In the genomic region with DNA sequence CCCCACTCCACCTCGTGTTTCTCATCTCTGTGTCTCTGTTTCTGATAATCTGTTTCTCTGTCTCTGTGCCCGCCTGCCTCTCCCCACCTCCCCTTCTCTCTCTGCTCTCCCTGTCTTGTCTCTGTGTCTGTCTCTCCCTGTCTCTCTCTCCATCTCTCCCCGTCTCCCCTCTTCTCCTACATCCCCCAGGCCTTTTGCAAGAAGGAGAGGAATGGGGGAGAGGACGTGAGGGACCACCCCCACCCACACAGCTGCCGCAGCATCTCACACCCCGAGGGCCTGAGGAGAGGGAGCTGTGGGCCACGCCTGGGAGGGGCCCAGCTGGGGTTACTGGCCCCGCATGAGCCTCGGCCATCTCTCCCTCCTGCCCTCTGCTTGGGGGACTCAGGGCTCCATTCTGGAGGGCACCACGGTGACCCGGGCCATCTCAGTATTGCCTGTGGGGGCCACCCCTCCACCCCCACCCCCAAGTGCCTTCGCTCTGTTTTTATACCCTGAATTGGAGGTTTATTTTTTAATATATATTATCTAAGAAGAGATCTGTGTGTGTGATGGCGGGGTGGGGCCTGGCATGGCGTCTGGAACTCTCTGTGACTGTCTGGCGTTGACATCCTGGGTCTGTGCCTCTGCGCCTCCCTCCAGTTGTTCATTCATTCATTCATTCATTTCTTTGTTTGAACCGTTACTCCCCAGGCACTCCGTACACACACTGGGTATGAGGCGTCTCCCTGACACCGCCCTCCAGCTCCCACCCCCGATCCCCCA, we compare ENCODE assay signal across 1 cellular context.
A peak's percentile ranks its signal among the peaks of the same experiment; 100 is the strongest.
TF ChIP-seq lines count a peak whose summit lies in the region.

No MANE protein-coding gene starts in this region.

TF ChIP-seq in HEK293, 187 proteins besides CTCF, POLR2A, EP300 and RAD21:
- TF ChIP-seq, protein P1, sequence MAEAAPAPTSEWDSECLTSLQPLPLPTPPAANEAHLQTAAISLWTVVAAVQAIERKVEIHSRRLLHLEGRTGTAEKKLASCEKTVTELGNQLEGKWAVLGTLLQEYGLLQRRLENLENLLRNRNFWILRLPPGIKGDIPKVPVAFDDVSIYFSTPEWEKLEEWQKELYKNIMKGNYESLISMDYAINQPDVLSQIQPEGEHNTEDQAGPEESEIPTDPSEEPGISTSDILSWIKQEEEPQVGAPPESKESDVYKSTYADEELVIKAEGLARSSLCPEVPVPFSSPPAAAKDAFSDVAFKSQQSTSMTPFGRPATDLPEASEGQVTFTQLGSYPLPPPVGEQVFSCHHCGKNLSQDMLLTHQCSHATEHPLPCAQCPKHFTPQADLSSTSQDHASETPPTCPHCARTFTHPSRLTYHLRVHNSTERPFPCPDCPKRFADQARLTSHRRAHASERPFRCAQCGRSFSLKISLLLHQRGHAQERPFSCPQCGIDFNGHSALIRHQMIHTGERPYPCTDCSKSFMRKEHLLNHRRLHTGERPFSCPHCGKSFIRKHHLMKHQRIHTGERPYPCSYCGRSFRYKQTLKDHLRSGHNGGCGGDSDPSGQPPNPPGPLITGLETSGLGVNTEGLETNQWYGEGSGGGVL (tag by site-specific recombination; IDR thresholded peaks at IDR 0.05), result no peak
- TF ChIP-seq KLF8 (tag by site-specific recombination; IDR thresholded peaks at IDR 0.05) (peak; percentile 54), ZIC2 (tag by site-specific recombination; IDR thresholded peaks at IDR 0.05) (no peak), ZNF248 (tag by site-specific recombination; IDR thresholded peaks at IDR 0.05) (0 out of 2 replicates have a peak, but pooled peaks have one; percentile 49), ZFP69B (tag by site-specific recombination; IDR thresholded peaks at IDR 0.05) (0 out of 2 replicates have a peak, but pooled peaks have one; percentile 30), MEIS1 (CRISPR knock-in tag; IDR thresholded peaks at IDR 0.05; ENCODE audit: borderline replicate concordance) (no peak), ZBTB17 (tag by site-specific recombination; IDR thresholded peaks at IDR 0.05) (peak; percentile 88), ZFHX2 (tag by site-specific recombination; conservative IDR thresholded peaks at IDR 0.05) (0 out of 2 replicates have a peak, but pooled peaks have one; percentile 22), KLF1 (tag by site-specific recombination; IDR thresholded peaks at IDR 0.05) (peak; percentile 89), ZNF366 (tag by site-specific recombination; conservative IDR thresholded peaks at IDR 0.05) (peak; percentile 57; the same call in 1 of the 2 replicates), ZNF239 (tag by site-specific recombination; IDR thresholded peaks at IDR 0.05) (no peak), GFI1B (tag by site-specific recombination; IDR thresholded peaks at IDR 0.05) (no peak)
- TF ChIP-seq, protein P2, sequence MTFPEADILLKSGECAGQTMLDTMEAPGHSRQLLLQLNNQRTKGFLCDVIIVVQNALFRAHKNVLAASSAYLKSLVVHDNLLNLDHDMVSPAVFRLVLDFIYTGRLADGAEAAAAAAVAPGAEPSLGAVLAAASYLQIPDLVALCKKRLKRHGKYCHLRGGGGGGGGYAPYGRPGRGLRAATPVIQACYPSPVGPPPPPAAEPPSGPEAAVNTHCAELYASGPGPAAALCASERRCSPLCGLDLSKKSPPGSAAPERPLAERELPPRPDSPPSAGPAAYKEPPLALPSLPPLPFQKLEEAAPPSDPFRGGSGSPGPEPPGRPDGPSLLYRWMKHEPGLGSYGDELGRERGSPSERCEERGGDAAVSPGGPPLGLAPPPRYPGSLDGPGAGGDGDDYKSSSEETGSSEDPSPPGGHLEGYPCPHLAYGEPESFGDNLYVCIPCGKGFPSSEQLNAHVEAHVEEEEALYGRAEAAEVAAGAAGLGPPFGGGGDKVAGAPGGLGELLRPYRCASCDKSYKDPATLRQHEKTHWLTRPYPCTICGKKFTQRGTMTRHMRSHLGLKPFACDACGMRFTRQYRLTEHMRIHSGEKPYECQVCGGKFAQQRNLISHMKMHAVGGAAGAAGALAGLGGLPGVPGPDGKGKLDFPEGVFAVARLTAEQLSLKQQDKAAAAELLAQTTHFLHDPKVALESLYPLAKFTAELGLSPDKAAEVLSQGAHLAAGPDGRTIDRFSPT (tag by site-specific recombination; IDR thresholded peaks at IDR 0.05), result 0 out of 2 replicates have a peak, but pooled peaks have one; percentile 35
- TF ChIP-seq, protein P3, sequence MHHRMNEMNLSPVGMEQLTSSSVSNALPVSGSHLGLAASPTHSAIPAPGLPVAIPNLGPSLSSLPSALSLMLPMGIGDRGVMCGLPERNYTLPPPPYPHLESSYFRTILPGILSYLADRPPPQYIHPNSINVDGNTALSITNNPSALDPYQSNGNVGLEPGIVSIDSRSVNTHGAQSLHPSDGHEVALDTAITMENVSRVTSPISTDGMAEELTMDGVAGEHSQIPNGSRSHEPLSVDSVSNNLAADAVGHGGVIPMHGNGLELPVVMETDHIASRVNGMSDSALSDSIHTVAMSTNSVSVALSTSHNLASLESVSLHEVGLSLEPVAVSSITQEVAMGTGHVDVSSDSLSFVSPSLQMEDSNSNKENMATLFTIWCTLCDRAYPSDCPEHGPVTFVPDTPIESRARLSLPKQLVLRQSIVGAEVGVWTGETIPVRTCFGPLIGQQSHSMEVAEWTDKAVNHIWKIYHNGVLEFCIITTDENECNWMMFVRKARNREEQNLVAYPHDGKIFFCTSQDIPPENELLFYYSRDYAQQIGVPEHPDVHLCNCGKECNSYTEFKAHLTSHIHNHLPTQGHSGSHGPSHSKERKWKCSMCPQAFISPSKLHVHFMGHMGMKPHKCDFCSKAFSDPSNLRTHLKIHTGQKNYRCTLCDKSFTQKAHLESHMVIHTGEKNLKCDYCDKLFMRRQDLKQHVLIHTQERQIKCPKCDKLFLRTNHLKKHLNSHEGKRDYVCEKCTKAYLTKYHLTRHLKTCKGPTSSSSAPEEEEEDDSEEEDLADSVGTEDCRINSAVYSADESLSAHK (tag by site-specific recombination; IDR thresholded peaks at IDR 0.05), result 0 out of 2 replicates have a peak, but pooled peaks have one; percentile 17
- TF ChIP-seq, protein P4, sequence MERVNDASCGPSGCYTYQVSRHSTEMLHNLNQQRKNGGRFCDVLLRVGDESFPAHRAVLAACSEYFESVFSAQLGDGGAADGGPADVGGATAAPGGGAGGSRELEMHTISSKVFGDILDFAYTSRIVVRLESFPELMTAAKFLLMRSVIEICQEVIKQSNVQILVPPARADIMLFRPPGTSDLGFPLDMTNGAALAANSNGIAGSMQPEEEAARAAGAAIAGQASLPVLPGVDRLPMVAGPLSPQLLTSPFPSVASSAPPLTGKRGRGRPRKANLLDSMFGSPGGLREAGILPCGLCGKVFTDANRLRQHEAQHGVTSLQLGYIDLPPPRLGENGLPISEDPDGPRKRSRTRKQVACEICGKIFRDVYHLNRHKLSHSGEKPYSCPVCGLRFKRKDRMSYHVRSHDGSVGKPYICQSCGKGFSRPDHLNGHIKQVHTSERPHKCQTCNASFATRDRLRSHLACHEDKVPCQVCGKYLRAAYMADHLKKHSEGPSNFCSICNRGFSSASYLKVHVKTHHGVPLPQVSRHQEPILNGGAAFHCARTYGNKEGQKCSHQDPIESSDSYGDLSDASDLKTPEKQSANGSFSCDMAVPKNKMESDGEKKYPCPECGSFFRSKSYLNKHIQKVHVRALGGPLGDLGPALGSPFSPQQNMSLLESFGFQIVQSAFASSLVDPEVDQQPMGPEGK (tag by site-specific recombination; IDR thresholded peaks at IDR 0.05), result peak; percentile 56
- TF ChIP-seq, protein P5, sequence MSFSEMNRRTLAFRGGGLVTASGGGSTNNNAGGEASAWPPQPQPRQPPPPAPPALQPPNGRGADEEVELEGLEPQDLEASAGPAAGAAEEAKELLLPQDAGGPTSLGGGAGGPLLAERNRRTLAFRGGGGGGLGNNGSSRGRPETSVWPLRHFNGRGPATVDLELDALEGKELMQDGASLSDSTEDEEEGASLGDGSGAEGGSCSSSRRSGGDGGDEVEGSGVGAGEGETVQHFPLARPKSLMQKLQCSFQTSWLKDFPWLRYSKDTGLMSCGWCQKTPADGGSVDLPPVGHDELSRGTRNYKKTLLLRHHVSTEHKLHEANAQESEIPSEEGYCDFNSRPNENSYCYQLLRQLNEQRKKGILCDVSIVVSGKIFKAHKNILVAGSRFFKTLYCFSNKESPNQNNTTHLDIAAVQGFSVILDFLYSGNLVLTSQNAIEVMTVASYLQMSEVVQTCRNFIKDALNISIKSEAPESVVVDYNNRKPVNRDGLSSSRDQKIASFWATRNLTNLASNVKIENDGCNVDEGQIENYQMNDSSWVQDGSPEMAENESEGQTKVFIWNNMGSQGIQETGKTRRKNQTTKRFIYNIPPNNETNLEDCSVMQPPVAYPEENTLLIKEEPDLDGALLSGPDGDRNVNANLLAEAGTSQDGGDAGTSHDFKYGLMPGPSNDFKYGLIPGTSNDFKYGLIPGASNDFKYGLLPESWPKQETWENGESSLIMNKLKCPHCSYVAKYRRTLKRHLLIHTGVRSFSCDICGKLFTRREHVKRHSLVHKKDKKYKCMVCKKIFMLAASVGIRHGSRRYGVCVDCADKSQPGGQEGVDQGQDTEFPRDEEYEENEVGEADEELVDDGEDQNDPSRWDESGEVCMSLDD (tag by site-specific recombination; IDR thresholded peaks at IDR 0.05), result peak; percentile 8; the same call in 1 of the 2 replicates
